2 cellular contexts compared by ENCODE assay signal in genomic region chr1:113018911-113019310, GRCh38.
A peak's percentile ranks its signal among the peaks of the same experiment; 100 is the strongest.
TF ChIP-seq lines count a peak whose summit lies in the region.

No MANE protein-coding gene starts in this region.

TF ChIP-seq in HepG2, 621 proteins besides CTCF, POLR2A, EP300 and RAD21 (continues in another document):
- TF ChIP-seq FOXK1 (CRISPR knock-in tag; IDR thresholded peaks at IDR 0.05; ENCODE audit: borderline replicate concordance, low read depth) (peak; percentile 11; the same call in 1 of the 2 replicates), KDM1A (CRISPR knock-in tag; IDR thresholded peaks at IDR 0.05) (0 out of 2 replicates have a peak, but pooled peaks have one; percentile 22), SATB2 (CRISPR knock-in tag; IDR thresholded peaks at IDR 0.05) (no peak), FOXA3 (CRISPR knock-in tag; IDR thresholded peaks at IDR 0.05) (0 out of 2 replicates have a peak, but pooled peaks have one; percentile 13), TAF1 (CRISPR knock-in tag; IDR thresholded peaks at IDR 0.05) (no peak), ZNF580 (CRISPR knock-in tag; IDR thresholded peaks at IDR 0.05; ENCODE audit: borderline replicate concordance, low read depth) (no peak), HDAC1 (CRISPR knock-in tag; IDR thresholded peaks at IDR 0.05) (0 out of 2 replicates have a peak, but pooled peaks have one; percentile 34), SMC3 (IDR thresholded peaks at IDR 0.05; ENCODE audit: low read length) (no peak), PBX3 (CRISPR knock-in tag; IDR thresholded peaks at IDR 0.05; ENCODE audit: borderline replicate concordance) (no peak), ZMYM4 (CRISPR knock-in tag; IDR thresholded peaks at IDR 0.05) (peak; percentile 59; the same call in 1 of the 2 replicates), REL (CRISPR knock-in tag; conservative IDR thresholded peaks at IDR 0.05) (no peak), ZBTB44 (CRISPR knock-in tag; IDR thresholded peaks at IDR 0.05) (no peak), PRDM10 (CRISPR knock-in tag; IDR thresholded peaks at IDR 0.05; ENCODE audit: low read depth) (peak; percentile 90), IKZF5 (CRISPR knock-in tag; IDR thresholded peaks at IDR 0.05) (0 out of 2 replicates have a peak, but pooled peaks have one; percentile 28), ERF (CRISPR knock-in tag; IDR thresholded peaks at IDR 0.05) (0 out of 2 replicates have a peak, but pooled peaks have one; percentile 26), ZNF598 (CRISPR knock-in tag; IDR thresholded peaks at IDR 0.05; ENCODE audit: borderline replicate concordance) (no peak), PPARG (CRISPR knock-in tag; conservative IDR thresholded peaks at IDR 0.05) (peak; percentile 85), POGZ (CRISPR knock-in tag; IDR thresholded peaks at IDR 0.05) (peak; percentile 63; the same call in 1 of the 2 replicates), ZNF317 (CRISPR knock-in tag; IDR thresholded peaks at IDR 0.05) (no peak), FOXO1 (CRISPR knock-in tag; IDR thresholded peaks at IDR 0.05) (peak; percentile 28; the same call in 1 of the 2 replicates)

TF ChIP-seq in WTC11, 78 proteins besides CTCF, POLR2A, EP300 and RAD21 (continued from another document):
- no peak for TF ChIP-seq ZNF121 (CRISPR knock-in tag; IDR thresholded peaks at IDR 0.05)
- TF ChIP-seq STAT6 (CRISPR knock-in tag; conservative IDR thresholded peaks at IDR 0.05; ENCODE audit: low read depth), result no peak
- no peak for TF ChIP-seq SMAD4 (CRISPR knock-in tag; IDR thresholded peaks at IDR 0.05)
- no peak for TF ChIP-seq FOXP4 (CRISPR knock-in tag; IDR thresholded peaks at IDR 0.05)
- TF ChIP-seq ELF4 (CRISPR knock-in tag; IDR thresholded peaks at IDR 0.05; ENCODE audit: low read depth), result no peak
- TF ChIP-seq SP1 (CRISPR knock-in tag; conservative IDR thresholded peaks at IDR 0.05), result no peak
- no peak for TF ChIP-seq ERG (CRISPR knock-in tag; IDR thresholded peaks at IDR 0.05)
- no peak for TF ChIP-seq TCF7 (CRISPR knock-in tag; IDR thresholded peaks at IDR 0.05; ENCODE audit: low read depth)
- no peak for TF ChIP-seq ETV6 (CRISPR knock-in tag; IDR thresholded peaks at IDR 0.05)
- TF ChIP-seq TEAD1 (CRISPR knock-in tag; IDR thresholded peaks at IDR 0.05), result no peak
- TF ChIP-seq NFATC4 (CRISPR knock-in tag; IDR thresholded peaks at IDR 0.05), result no peak
- no peak for TF ChIP-seq KAT7 (CRISPR knock-in tag; IDR thresholded peaks at IDR 0.05; ENCODE audit: borderline replicate concordance)
- no peak for TF ChIP-seq NFYB (CRISPR knock-in tag; conservative IDR thresholded peaks at IDR 0.05; ENCODE audit: low read depth)
- TF ChIP-seq RORB (CRISPR knock-in tag; IDR thresholded peaks at IDR 0.05), result no peak
- no peak for TF ChIP-seq MXD4 (CRISPR knock-in tag; IDR thresholded peaks at IDR 0.05; ENCODE audit: borderline replicate concordance)
- no peak for TF ChIP-seq FOXK1 (CRISPR knock-in tag; IDR thresholded peaks at IDR 0.05)
- no peak for TF ChIP-seq NFE2L1 (CRISPR knock-in tag; IDR thresholded peaks at IDR 0.05)
